ENCODE assay signal across 10 cellular contexts in genomic region chr6:166168616-166169548, GRCh38. TPM values are rescaled to one million over a fixed set of nuclear protein-coding genes. Genes with fewer than 3 reads are reported as not detected.
DNase-seq lines count a peak whose midpoint lies in the region; ATAC-seq and TF ChIP-seq lines count a peak whose summit lies in the region.
"Had no signal": no experiment of that assay in that cellular context is flagged by ENCODE, and none has a peak within 500 bp of the region (broad histone marks: within the 10 kb centered on the region; RNA-seq: fewer than 3 reads in every experiment).

No MANE protein-coding gene starts in this region.

- H3K4me3 Mint-ChIP-seq in activated naive CD4-positive, alpha-beta T cell treated with anti-CD3 and anti-CD28 coated beads, Interleukin-2, amount 50 U/mL, for 24 hours: peak overlapping the region; percentile 84
- peak overlapping the region; percentile 75 for H3K4me3 Mint-ChIP-seq in activated naive CD8-positive, alpha-beta T cell treated with anti-CD3 and anti-CD28 coated beads, Interleukin-2, amount 50 U/mL, for 24 hours
- peak overlapping the region; percentile 68 for H3K4me3 Mint-ChIP-seq in mesothelial cell of epicardium

- no peak for DNase-seq in activated naive CD4-positive, alpha-beta T cell (lab: John Stamatoyannopoulos, UW)
- DNase-seq in activated naive CD8-positive, alpha-beta T cell treated with anti-CD3 and anti-CD28 coated beads, Interleukin-2, amount 50 U/mL, for 24 hours: no peak
- DNase-seq in mesothelial cell of epicardium (ENCODE audit: low spot score in 2 of 2, unreplicated experiment in 2 of 2): no peak
- DNase-seq: anterior cingulate cortex, NCI-H1930 had no signal

- peak overlapping the region; percentile 33 for H3K4me3 ChIP-seq in thymus (ENCODE audit: low read length)

- H3K36me3 ChIP-seq in thymus (ENCODE audit: control insufficient read depth, insufficient read depth): no peaks in the 10 kb centered on the region

- H3K9me3 ChIP-seq in thymus (ENCODE audit: control insufficient read depth): no peaks in the 10 kb centered on the region

- peaks cover 44% of the 10 kb centered on the region for H3K27me3 Mint-ChIP-seq in activated naive CD4-positive, alpha-beta T cell treated with anti-CD3 and anti-CD28 coated beads, Interleukin-2, amount 50 U/mL, for 24 hours
- H3K27me3 Mint-ChIP-seq in activated naive CD8-positive, alpha-beta T cell treated with anti-CD3 and anti-CD28 coated beads, Interleukin-2, amount 50 U/mL, for 24 hours: peaks cover 59% of the 10 kb centered on the region
- H3K27me3 Mint-ChIP-seq in mesothelial cell of epicardium (ENCODE audit: low read depth): peaks cover 40% of the 10 kb centered on the region

- H3K27ac ChIP-seq in thymus (ENCODE audit: low read depth): no peak overlapping the region

- ATAC-seq in activated naive CD8-positive, alpha-beta T cell treated with anti-CD3 and anti-CD28 coated beads, Interleukin-2, amount 50 U/mL, for 24 hours: no peak
- ATAC-seq in esophagus mucosa (no peak), GM18870 (IDR thresholded peaks at IDR 0.05; ENCODE audit: unreplicated experiment) (no peak), GM18867 (IDR thresholded peaks at IDR 0.05; ENCODE audit: unreplicated experiment) (no peak)

- WGBS in thymus: 3% methylated on average over 65 of the region's 65 CpGs

- no peaks in the 10 kb centered on the region for H3K9me3 Mint-ChIP-seq in activated naive CD4-positive, alpha-beta T cell treated with anti-CD3 and anti-CD28 coated beads, Interleukin-2, amount 50 U/mL, for 24 hours
- no peaks in the 10 kb centered on the region for H3K9me3 Mint-ChIP-seq in activated naive CD8-positive, alpha-beta T cell treated with anti-CD3 and anti-CD28 coated beads, Interleukin-2, amount 50 U/mL, for 24 hours
- H3K9me3 Mint-ChIP-seq in mesothelial cell of epicardium: no peaks in the 10 kb centered on the region

- no peak overlapping the region for H3K27ac Mint-ChIP-seq in activated naive CD4-positive, alpha-beta T cell treated with anti-CD3 and anti-CD28 coated beads, Interleukin-2, amount 50 U/mL, for 24 hours
- no peak overlapping the region for H3K27ac Mint-ChIP-seq in activated naive CD8-positive, alpha-beta T cell treated with anti-CD3 and anti-CD28 coated beads, Interleukin-2, amount 50 U/mL, for 24 hours
- no peak overlapping the region for H3K27ac Mint-ChIP-seq in mesothelial cell of epicardium

- TF ChIP-seq CTCF in mesothelial cell of epicardium (IDR thresholded peaks at IDR 0.05; ENCODE audit: unreplicated experiment): no peak

- peaks cover 3% of the 10 kb centered on the region for H3K36me3 Mint-ChIP-seq in activated naive CD4-positive, alpha-beta T cell treated with anti-CD3 and anti-CD28 coated beads, Interleukin-2, amount 50 U/mL, for 24 hours
- peaks cover 3% of the 10 kb centered on the region for H3K36me3 Mint-ChIP-seq in activated naive CD8-positive, alpha-beta T cell treated with anti-CD3 and anti-CD28 coated beads, Interleukin-2, amount 50 U/mL, for 24 hours (ENCODE audit: low read depth)
- H3K36me3 Mint-ChIP-seq in mesothelial cell of epicardium: no peaks in the 10 kb centered on the region

- H3K4me1 Mint-ChIP-seq in activated naive CD4-positive, alpha-beta T cell treated with anti-CD3 and anti-CD28 coated beads, Interleukin-2, amount 50 U/mL, for 24 hours: peaks cover 13% of the 10 kb centered on the region
- peaks cover 11% of the 10 kb centered on the region for H3K4me1 Mint-ChIP-seq in activated naive CD8-positive, alpha-beta T cell treated with anti-CD3 and anti-CD28 coated beads, Interleukin-2, amount 50 U/mL, for 24 hours
- H3K4me1 Mint-ChIP-seq in mesothelial cell of epicardium: peaks cover 16% of the 10 kb centered on the region

- H3K4me1 ChIP-seq in thymus (ENCODE audit: control insufficient read depth, insufficient read depth, low read length): peaks cover 8% of the 10 kb centered on the region

- peaks cover 75% of the 10 kb centered on the region for H3K27me3 ChIP-seq in thymus (ENCODE audit: control insufficient read depth, insufficient read depth)

RNA-seq across cellular contexts. Expression of gene TBXT, which starts 1.2 kb away (rescaled TPM):
- total RNA-seq in mesothelial cell of epicardium (not detected in 3 replicates), esophagus mucosa (not detected)
- polyA plus RNA-seq in thymus: 0.02 TPM
